ENCODE assay signal across 26 cellular contexts in genomic region chr5:103445426-103446035, GRCh38.
DNase-seq lines count a peak whose midpoint lies in the region; ATAC-seq, FAIRE-seq and TF ChIP-seq lines count a peak whose summit lies in the region.
"Had no signal": no experiment of that assay in that cellular context is flagged by ENCODE, and none has a peak within 500 bp of the region (broad histone marks: within the 10 kb centered on the region; RNA-seq: fewer than 3 reads in every experiment).

No MANE protein-coding gene starts in this region.

- H3K4me3 Mint-ChIP-seq in HFFc6 (peak overlapping the region; percentile 35), astrocyte (ENCODE audit: unreplicated experiment) (no peak overlapping the region)
- H3K4me3 Mint-ChIP-seq: CD4-positive, CD25-positive, alpha-beta regulatory T cell had no signal

- peaks cover 16% of the 10 kb centered on the region for H3K36me3 Mint-ChIP-seq in HFFc6 (ENCODE audit: low read depth)
- H3K36me3 Mint-ChIP-seq in astrocyte (ENCODE audit: low read depth, unreplicated experiment): peaks cover 1% of the 10 kb centered on the region
- H3K36me3 Mint-ChIP-seq: CD4-positive, CD25-positive, alpha-beta regulatory T cell had no signal

- H3K27ac ChIP-seq in 22Rv1 (peak overlapping the region; percentile 85), astrocyte (ENCODE audit: low read depth, low read length) (peak overlapping the region; percentile 28), neuronal stem cell (replicated peaks; ENCODE audit: low read length) (no peak overlapping the region), HepG2 (ENCODE audit: extremely low read length, insufficient read depth, low read length) (no peak overlapping the region)
- H3K27ac ChIP-seq: SJSA1 had no signal

- no peak for DNase-seq in HFFc6
- no peak for DNase-seq in astrocyte (ENCODE audit: low read depth)
- DNase-seq in neuronal stem cell (ENCODE audit: low spot score): no peak
- no peak for DNase-seq in stimulated activated CD4-positive, alpha-beta T cell treated with anti-CD3 and anti-CD28 coated beads, Interleukin-4, amount 100 ng/mL, for 1 hour
- no peak for DNase-seq in HepG2 (ENCODE audit: low spot score)
- DNase-seq: 8988T; BE2C; CD4-positive, CD25-positive, alpha-beta regulatory T cell; COR-L47; EL; Kasumi-1; MM.1S; NCI-H1092 treated with DMSO at 0.1 percent for 48 hours; NCI-H146; NCI-H2029 treated with DMSO at 0.1 percent for 48 hours; NCI-H2171; NCI-H446; NCI-H526 treated with DMSO at 0.1 percent for 48 hours; Peyer's patch had no signal

- H2AK5ac ChIP-seq in neuronal stem cell (ENCODE audit: low read depth, low read length): no peak overlapping the region

- no peak for TF ChIP-seq CTCF in 22Rv1 (IDR thresholded peaks at IDR 0.05)
- TF ChIP-seq CTCF in HFFc6 (IDR thresholded peaks at IDR 0.05): no peak
- TF ChIP-seq CTCF in astrocyte (IDR thresholded peaks at IDR 0.05; ENCODE audit: insufficient read depth, low read depth, low read length): no peak
- no peak for TF ChIP-seq CTCF in HepG2 (CRISPR knock-in tag; IDR thresholded peaks at IDR 0.05)

- H3K9ac ChIP-seq in astrocyte (ENCODE audit: low read length): no peak overlapping the region
- no peak overlapping the region for H3K9ac ChIP-seq in neuronal stem cell (ENCODE audit: low read depth, low read length, poor library complexity)
- no peak overlapping the region for H3K9ac ChIP-seq in HepG2 (ENCODE audit: insufficient read depth, low read depth, low read length)

- H2BK5ac ChIP-seq in neuronal stem cell (ENCODE audit: low read length): no peak overlapping the region

- no peak overlapping the region for H4K8ac ChIP-seq in neuronal stem cell (ENCODE audit: low read depth, low read length)

- no peaks in the 10 kb centered on the region for H3K36me3 ChIP-seq in astrocyte (ENCODE audit: insufficient read depth, low read length)
- no peaks in the 10 kb centered on the region for H3K36me3 ChIP-seq in neuronal stem cell (replicated peaks in 1 of 2; ENCODE audit: control insufficient read depth in 2 of 2, insufficient read depth in 2 of 2, low read length in 2 of 2)
- no peaks in the 10 kb centered on the region for H3K36me3 ChIP-seq in HepG2 (replicated peaks in 1 of 2; ENCODE audit: control insufficient read depth in 1 of 2, insufficient read depth in 2 of 2, low read length in 2 of 2)
- H3K36me3 ChIP-seq: BE2C, Peyer's patch, SJSA1 had no signal

- H4K20me1 ChIP-seq in astrocyte (ENCODE audit: insufficient read depth, low read length): no peaks in the 10 kb centered on the region
- no peaks in the 10 kb centered on the region for H4K20me1 ChIP-seq in HepG2 (ENCODE audit: insufficient read depth, low read length)

- TF ChIP-seq POLR2A in HepG2 (IDR thresholded peaks at IDR 0.05; ENCODE audit: insufficient read depth in 1 of 2, low read depth in 2 of 2, low read length in 2 of 2): no peak

- H3K9me3 Mint-ChIP-seq in HFFc6 (peaks cover 8% of the 10 kb centered on the region; the same call in 1 of the 2 replicates), astrocyte (ENCODE audit: unreplicated experiment) (no peaks in the 10 kb centered on the region)

- H2BK15ac ChIP-seq in neuronal stem cell (ENCODE audit: low read length): no peak overlapping the region

- no peak for ATAC-seq in GM19452 (IDR thresholded peaks at IDR 0.05; ENCODE audit: unreplicated experiment)
- no peak for ATAC-seq in HG02759 (IDR thresholded peaks at IDR 0.05; ENCODE audit: unreplicated experiment)
- no peak for ATAC-seq in HepG2

- no TSS peak for BruUV-seq in HepG2 (replicated peaks; lab: Mats Ljungman, UMichigan)

- no peak for FAIRE-seq in astrocyte (lab: Jason Lieb, UNC)
- no peak for FAIRE-seq in HepG2 (lab: Jason Lieb, UNC)
- FAIRE-seq: GM12891, GM18507, H1 had no signal

- H3K23ac ChIP-seq in neuronal stem cell (ENCODE audit: low read depth, low read length, poor library complexity): no peak overlapping the region

- H3K27me3 ChIP-seq in astrocyte (ENCODE audit: insufficient read depth, low read length) (no peaks in the 10 kb centered on the region), neuronal stem cell (ENCODE audit: control insufficient read depth in 3 of 3, insufficient read depth in 3 of 3, low read depth in 1 of 3, low read length in 3 of 3) (no peaks in the 10 kb centered on the region), HepG2 (ENCODE audit: control insufficient read depth in 1 of 2, insufficient read depth in 2 of 2, low read length in 2 of 2) (no peaks in the 10 kb centered on the region)
- H3K27me3 ChIP-seq: BE2C, Peyer's patch, SJSA1 had no signal

- intact Hi-C loops in HepG2 (cut with micrococcal nuclease; ENCODE audit: unreplicated experiment): no loop called here

- no peak overlapping the region for H3K14ac ChIP-seq in neuronal stem cell (ENCODE audit: low read length)

- no peaks in the 10 kb centered on the region for H3K79me1 ChIP-seq in neuronal stem cell (ENCODE audit: low read depth, low read length)

- no peak overlapping the region for H2BK120ac ChIP-seq in neuronal stem cell (ENCODE audit: low read depth, low read length)

- H3K9me3 ChIP-seq in astrocyte (ENCODE audit: insufficient read depth, low read depth, low read length) (no peaks in the 10 kb centered on the region), neuronal stem cell (replicated peaks in 1 of 2; ENCODE audit: control insufficient read depth in 2 of 2, insufficient read depth in 1 of 2, low read depth in 1 of 2, low read length in 2 of 2) (peaks cover 0 to 6% of the 10 kb centered on the region in 2 donors), HepG2 (ENCODE audit: low read length) (no peaks in the 10 kb centered on the region)
- H3K9me3 ChIP-seq: BE2C, Peyer's patch, SJSA1 had no signal

- TF ChIP-seq RAD21 in HepG2 (CRISPR knock-in tag; IDR thresholded peaks at IDR 0.05): no peak

- no peaks in the 10 kb centered on the region; the same call in 1 of the 2 replicates for H3K27me3 Mint-ChIP-seq in HFFc6 (ENCODE audit: insufficient read depth)
- no peaks in the 10 kb centered on the region for H3K27me3 Mint-ChIP-seq in astrocyte (ENCODE audit: low read depth, unreplicated experiment)

- TF ChIP-seq EP300 in HepG2 (IDR thresholded peaks at IDR 0.05; ENCODE audit: low read depth in 2 of 2, low read length in 2 of 2) (no peak), HepG2 (CRISPR knock-in tag; IDR thresholded peaks at IDR 0.05; ENCODE audit: borderline replicate concordance) (no peak)

- H3K4ac ChIP-seq in neuronal stem cell (ENCODE audit: low read length): no peak overlapping the region

- WGBS in neuronal stem cell (ENCODE audit: extremely low coverage in 2 of 2, insufficient read length in 2 of 2, insufficient replicate concordance in 1 of 2), 2 donors: no CpG with 5 or more reads among the region's 5 CpGs
- 60% methylated on average over 5 of the region's 5 CpGs for WGBS in HepG2 (ENCODE audit: low lambda C conversion rate)

- H3K4me1 Mint-ChIP-seq in HFFc6 (ENCODE audit: low read depth): peaks cover 80% of the 10 kb centered on the region
- peaks cover 41% of the 10 kb centered on the region for H3K4me1 Mint-ChIP-seq in astrocyte (ENCODE audit: low read depth, unreplicated experiment)
- H3K4me1 Mint-ChIP-seq: CD4-positive, CD25-positive, alpha-beta regulatory T cell had no signal

- POLR2A ChIA-PET in HepG2 (lab: Yijun Ruan, JAX): no interaction called here

- in situ Hi-C loops in HepG2 (cut with HindIII; ENCODE audit: extremely low pct_ligation_motif_present, low pct_unique_long_range_greater_than_20kb): no loop called here

- no peak overlapping the region for H3K4me2 ChIP-seq in astrocyte (ENCODE audit: low read length)
- H3K4me2 ChIP-seq in neuronal stem cell (ENCODE audit: insufficient read depth, low read length, poor library complexity, severe bottlenecking): no peak overlapping the region
- H3K4me2 ChIP-seq in HepG2 (ENCODE audit: low read depth, low read length): no peak overlapping the region

- no peak overlapping the region for H2AFZ ChIP-seq in astrocyte (ENCODE audit: low read depth, low read length)
- H2AFZ ChIP-seq in neuronal stem cell (ENCODE audit: low read length): peak overlapping the region; percentile 27
- H2AFZ ChIP-seq in HepG2 (ENCODE audit: low read length): no peak overlapping the region

- H3K4me3 ChIP-seq in astrocyte (ENCODE audit: insufficient read depth, low read depth, low read length) (no peak overlapping the region), neuronal stem cell (ENCODE audit: low read length in 2 of 2) (no peak overlapping the region), HepG2 (replicated peaks in 1 of 3; ENCODE audit: insufficient read depth in 1 of 3, low read depth in 2 of 3, low read length in 3 of 3) (no peak overlapping the region)
- H3K4me3 ChIP-seq: Peyer's patch, SJSA1 had no signal

- CTCF ChIA-PET in HepG2 (lab: Yijun Ruan, JAX; ENCODE audit: low intra/inter-chr PET ratio, low total read pairs): no interaction called here

- no peaks in the 10 kb centered on the region for H3K79me2 ChIP-seq in astrocyte (ENCODE audit: insufficient read depth, low read length)
- no peaks in the 10 kb centered on the region for H3K79me2 ChIP-seq in HepG2 (ENCODE audit: insufficient read depth, low read length)

- H2BK12ac ChIP-seq in neuronal stem cell (ENCODE audit: low read length): no peak overlapping the region

- H3K27ac Mint-ChIP-seq in HFFc6 (peak overlapping the region; percentile 84), astrocyte (ENCODE audit: unreplicated experiment) (peak overlapping the region; percentile 59)
- H3K27ac Mint-ChIP-seq: CD4-positive, CD25-positive, alpha-beta regulatory T cell had no signal

- no peak overlapping the region for H4K91ac ChIP-seq in neuronal stem cell (ENCODE audit: low read depth, low read length, poor library complexity)

- H3K18ac ChIP-seq in neuronal stem cell (ENCODE audit: low read length): no peak overlapping the region

- H3K4me1 ChIP-seq in astrocyte (ENCODE audit: insufficient read depth, low read length) (peaks cover 18% of the 10 kb centered on the region), neuronal stem cell (ENCODE audit: control insufficient read depth in 2 of 2, insufficient read depth in 1 of 2, low read depth in 1 of 2, low read length in 2 of 2) (peaks cover 2 to 12% of the 10 kb centered on the region in 2 donors), HepG2 (ENCODE audit: insufficient read depth, low read length) (no peaks in the 10 kb centered on the region)

TF ChIP-seq in HepG2, 621 proteins besides CTCF, POLR2A, EP300 and RAD21 (continues in another document):
- TF ChIP-seq ZNF589 (CRISPR knock-in tag; conservative IDR thresholded peaks at IDR 0.05): no peak
- TF ChIP-seq ZNF275 (CRISPR knock-in tag; IDR thresholded peaks at IDR 0.05; ENCODE audit: borderline replicate concordance): no peak
- no peak for TF ChIP-seq TGIF2 (CRISPR knock-in tag; IDR thresholded peaks at IDR 0.05)
- no peak for TF ChIP-seq RXRA (CRISPR knock-in tag; IDR thresholded peaks at IDR 0.05)

Comparison
In these comparisons a context has a peak if more than half of its experiments do, and no peak if none do; other contexts are left out.
1. H3K27ac ChIP-seq: peak in 22Rv1 (single experiment) and astrocyte (single experiment); none in neuronal stem cell (single experiment) and HepG2 (single experiment).